33 cellular contexts compared by ENCODE assay signal in the genomic region with DNA sequence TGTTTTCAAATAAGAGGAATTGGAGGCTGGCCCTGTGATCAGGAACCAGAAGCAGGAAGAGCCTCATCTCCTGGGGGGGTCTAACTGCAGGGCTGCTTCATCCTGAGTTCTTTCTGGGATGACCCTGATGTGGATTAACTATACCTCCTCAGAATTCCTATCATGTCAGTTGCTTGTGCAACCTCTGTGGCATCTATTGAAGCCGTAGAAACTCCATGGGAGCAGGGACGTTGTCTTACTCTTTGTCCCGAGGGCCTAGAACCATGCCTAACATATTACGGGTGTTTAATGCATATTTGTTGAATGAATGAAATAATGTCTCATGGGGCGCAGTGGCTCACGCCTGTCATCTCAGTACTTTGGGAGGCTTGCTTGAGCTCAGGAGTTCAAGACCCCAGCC.
DNase-seq lines count a peak whose midpoint lies in the region; ATAC-seq and TF ChIP-seq lines count a peak whose summit lies in the region.
"Had no signal": no experiment of that assay in that cellular context is flagged by ENCODE, and none has a peak within 500 bp of the region (broad histone marks: within the 10 kb centered on the region; RNA-seq: fewer than 3 reads in every experiment).

No MANE protein-coding gene starts in this region.

- H4K20me1 ChIP-seq in osteoblast (ENCODE audit: insufficient read depth, low read length): no peaks in the 10 kb centered on the region
- H4K20me1 ChIP-seq: BLaER1; BLaER1 treated with 17β-estradiol and CSF1 and Interleukin-3, amounts not matched to agents 10 nM and 100 nM had no signal

- H3K4me2 ChIP-seq in osteoblast (ENCODE audit: insufficient read depth, low read length): no peak overlapping the region
- H3K4me2 ChIP-seq in trophoblast cell (ENCODE audit: low read length): no peak overlapping the region
- H3K4me2 ChIP-seq: A549; BLaER1; BLaER1 treated with 17β-estradiol and CSF1 and Interleukin-3, amounts not matched to agents 10 nM and 100 nM had no signal

- H2AK5ac ChIP-seq in trophoblast cell (ENCODE audit: low read length): no peak overlapping the region

- H4K8ac ChIP-seq in trophoblast cell (ENCODE audit: low read depth, low read length): no peak overlapping the region

- peaks cover 6% of the 10 kb centered on the region for H3K27me3 Mint-ChIP-seq in progenitor cell of endocrine pancreas
- H3K27me3 Mint-ChIP-seq: B cell; CD4-positive, alpha-beta T cell; CD8-positive, alpha-beta memory T cell had no signal

- TF ChIP-seq CTCF in osteoblast (IDR thresholded peaks at IDR 0.05; ENCODE audit: extremely low read depth, low read depth, low read length) (no peak), progenitor cell of endocrine pancreas (IDR thresholded peaks at IDR 0.05; ENCODE audit: unreplicated experiment) (no peak)

- H3K36me3 Mint-ChIP-seq in progenitor cell of endocrine pancreas (ENCODE audit: insufficient read depth): no peaks in the 10 kb centered on the region
- H3K36me3 Mint-ChIP-seq: CD14-positive monocyte; CD4-positive, alpha-beta memory T cell; CD4-positive, CD25-positive, alpha-beta regulatory T cell; CD8-positive, alpha-beta T cell had no signal

- H3K9me3 Mint-ChIP-seq in progenitor cell of endocrine pancreas (ENCODE audit: low read depth): peaks cover 3% of the 10 kb centered on the region
- H3K9me3 Mint-ChIP-seq: CD4-positive, alpha-beta T cell had no signal

- H3K79me2 ChIP-seq in osteoblast (ENCODE audit: insufficient read depth, low read length) (no peaks in the 10 kb centered on the region), trophoblast cell (ENCODE audit: control insufficient read depth, insufficient read depth, low read length, poor library complexity) (no peaks in the 10 kb centered on the region)

- H4K91ac ChIP-seq in trophoblast cell (ENCODE audit: low read depth, low read length): no peak overlapping the region

- no peak overlapping the region for H3K9ac ChIP-seq in trophoblast cell (ENCODE audit: low read length)
- H3K9ac ChIP-seq: BLaER1; BLaER1 treated with 17β-estradiol and CSF1 and Interleukin-3, amounts not matched to agents 10 nM and 100 nM had no signal

- peaks cover 9% of the 10 kb centered on the region for H3K4me1 Mint-ChIP-seq in progenitor cell of endocrine pancreas (ENCODE audit: low read depth)
- H3K4me1 Mint-ChIP-seq: B cell; CD14-positive monocyte; CD4-positive, alpha-beta memory T cell; CD4-positive, CD25-positive, alpha-beta regulatory T cell; CD8-positive, alpha-beta memory T cell had no signal

- H3K27me3 ChIP-seq in osteoblast (ENCODE audit: insufficient read depth, low read length) (no peaks in the 10 kb centered on the region), trophoblast cell (ENCODE audit: insufficient read depth, low read length) (no peaks in the 10 kb centered on the region)
- H3K27me3 ChIP-seq: BE2C; BLaER1; BLaER1 treated with 17β-estradiol and CSF1 and Interleukin-3, amounts not matched to agents 10 nM and 100 nM had no signal

- H2AFZ ChIP-seq in osteoblast (ENCODE audit: low read length) (no peak overlapping the region), trophoblast cell (ENCODE audit: insufficient read depth, low read length, poor library complexity) (no peak overlapping the region)

- ATAC-seq in Right ventricle myocardium superior (ENCODE audit: poor library complexity) (no peak), HG02588 (IDR thresholded peaks at IDR 0.05; ENCODE audit: unreplicated experiment) (no peak)
- ATAC-seq: A549; CD8-positive, alpha-beta T cell had no signal

- no peak overlapping the region for H3K18ac ChIP-seq in trophoblast cell (ENCODE audit: low read length)

- H3K27ac ChIP-seq in osteoblast (ENCODE audit: low read depth, low read length) (no peak overlapping the region), trophoblast cell (ENCODE audit: low read depth, low read length) (no peak overlapping the region), substantia nigra (ENCODE audit: low read depth, low read length, poor library complexity, severe bottlenecking) (no peak overlapping the region)
- H3K27ac ChIP-seq: 22Rv1; A549; BLaER1; BLaER1 treated with 17β-estradiol and CSF1 and Interleukin-3, amounts not matched to agents 10 nM and 100 nM; C4-2B had no signal

- H2BK12ac ChIP-seq in trophoblast cell (ENCODE audit: low read length): no peak overlapping the region

- DNase-seq in osteoblast (ENCODE audit: insufficient read length, low spot score, missing footprints) (peak; percentile 27), trophoblast cell (peak; percentile 55 to 59), progenitor cell of endocrine pancreas (ENCODE audit: low spot score, unreplicated experiment) (no peak), substantia nigra (lab: John Stamatoyannopoulos, UW) (no peak), Right ventricle myocardium superior (no peak)
- DNase-seq: 8988T; ACHN; AML-193; BE2C; C1 segment of cervical spinal cord; Caco-2; Calu3; CD4-positive, alpha-beta memory T cell; CD4-positive, alpha-beta T cell; CD4-positive, CD25-positive, alpha-beta regulatory T cell; CD8-positive, alpha-beta memory T cell; CD8-positive, alpha-beta T cell; COR-L47; DMS 273 treated with DMSO at 0.1 percent for 48 hours; DMS153; DMS53; DMS79; DMS79 treated with DMSO at 0.1 percent for 48 hours; DND-41; EL had no signal

- no peak overlapping the region for H4K12ac ChIP-seq in trophoblast cell (ENCODE audit: low read depth, low read length)

- H3K4me3 ChIP-seq in osteoblast (ENCODE audit: insufficient read depth, low read length): no peak overlapping the region
- H3K4me3 ChIP-seq in trophoblast cell (ENCODE audit: low read depth, low read length): no peak overlapping the region
- H3K4me3 ChIP-seq: A549; BLaER1; BLaER1 treated with 17β-estradiol and CSF1 and Interleukin-3, amounts not matched to agents 10 nM and 100 nM had no signal

- peak overlapping the region; percentile 71 for H3K27ac Mint-ChIP-seq in progenitor cell of endocrine pancreas
- H3K27ac Mint-ChIP-seq: B cell; CD14-positive monocyte; CD4-positive, alpha-beta memory T cell; CD4-positive, alpha-beta T cell; CD4-positive, CD25-positive, alpha-beta regulatory T cell; CD8-positive, alpha-beta memory T cell; CD8-positive, alpha-beta T cell had no signal

- no peak overlapping the region for H2BK5ac ChIP-seq in trophoblast cell (ENCODE audit: low read depth, low read length, poor library complexity)

- H3K9me3 ChIP-seq in osteoblast (ENCODE audit: low read depth, low read length) (peaks cover 3% of the 10 kb centered on the region), trophoblast cell (ENCODE audit: insufficient read depth, low read depth, low read length) (no peaks in the 10 kb centered on the region)
- H3K9me3 ChIP-seq: A549, BE2C, BLaER1, Caco-2 had no signal

- H3K36me3 ChIP-seq in osteoblast (ENCODE audit: insufficient read depth, low read length): no peaks in the 10 kb centered on the region
- peaks cover 0 to 2% of the 10 kb centered on the region in 2 experiments for H3K36me3 ChIP-seq in trophoblast cell (ENCODE audit: control insufficient read depth in 1 of 2, insufficient read depth in 2 of 2, low read length in 2 of 2)
- H3K36me3 ChIP-seq: BE2C; BLaER1; BLaER1 treated with 17β-estradiol and CSF1 and Interleukin-3, amounts not matched to agents 10 nM and 100 nM had no signal

- no CpG with 5 or more reads among the region's 6 CpGs for WGBS in trophoblast cell (ENCODE audit: extremely low coverage, insufficient coverage, insufficient read length)

- no peak overlapping the region for H3K4ac ChIP-seq in trophoblast cell (ENCODE audit: low read depth, low read length)

- H3K79me1 ChIP-seq in trophoblast cell (ENCODE audit: low read length): no peaks in the 10 kb centered on the region

- H3K4me1 ChIP-seq in osteoblast (ENCODE audit: insufficient read depth, low read length) (no peaks in the 10 kb centered on the region), trophoblast cell (ENCODE audit: control insufficient read depth in 1 of 2, insufficient read depth in 2 of 2, low read length in 2 of 2) (no peaks in the 10 kb centered on the region)
- H3K4me1 ChIP-seq: A549; BE2C; BLaER1; BLaER1 treated with 17β-estradiol and CSF1 and Interleukin-3, amounts not matched to agents 10 nM and 100 nM; Caco-2 had no signal

- no peak overlapping the region for H3K4me3 Mint-ChIP-seq in progenitor cell of endocrine pancreas (ENCODE audit: low read depth)
- H3K4me3 Mint-ChIP-seq: B cell; CD14-positive monocyte; CD4-positive, alpha-beta memory T cell; CD4-positive, alpha-beta T cell; CD4-positive, CD25-positive, alpha-beta regulatory T cell; CD8-positive, alpha-beta memory T cell; CD8-positive, alpha-beta T cell had no signal

- H3K23ac ChIP-seq in trophoblast cell (ENCODE audit: low read length): no peak overlapping the region

- no peak overlapping the region for H2BK120ac ChIP-seq in trophoblast cell (ENCODE audit: insufficient read depth, low read length, poor library complexity)

- H3K14ac ChIP-seq in trophoblast cell (ENCODE audit: low read length): no peak overlapping the region

- intact Hi-C loops in Right ventricle myocardium superior (cut with DNase I): no loop called here

Comparison
In these comparisons a context has a peak if more than half of its experiments do, and no peak if none do; other contexts are left out.
1. DNase-seq: peak in osteoblast (single experiment) and trophoblast cell (2 of 2); none in progenitor cell of endocrine pancreas (single experiment), substantia nigra (0 of 49) and Right ventricle myocardium superior (single experiment).